ENCODE assay signal across 8 cellular contexts in genomic region chr2:54456526-54457325, GRCh38. TPM values are rescaled to one million over a fixed set of nuclear protein-coding genes. Genes with fewer than 3 reads are reported as not detected.
DNase-seq lines count a peak whose midpoint lies in the region; ATAC-seq, FAIRE-seq and TF ChIP-seq lines count a peak whose summit lies in the region.

No MANE protein-coding gene starts in this region.

- CTCF ChIA-PET in RWPE1 (lab: Yijun Ruan, JAX): no interaction called here

- H3K36me3 ChIP-seq in kidney (ENCODE audit: control insufficient read depth in 1 of 2, insufficient read depth in 2 of 2, low read length in 2 of 2): no peaks in the 10 kb centered on the region

- POLR2A ChIA-PET in RWPE1 (lab: Yijun Ruan, JAX; ENCODE audit: low non-redundant PET): no interaction called here

- no peak for TF ChIP-seq CTCF in RWPE1 (conservative IDR thresholded peaks at IDR 0.05; ENCODE audit: low read depth)
- TF ChIP-seq CTCF in kidney (IDR thresholded peaks at IDR 0.05; ENCODE audit: borderline replicate concordance, extremely low read depth, insufficient read depth): no peak

- H3K9ac ChIP-seq in kidney (ENCODE audit: low read length in 2 of 2): peak overlapping the region in 1 of 2 donors; percentile 72

- DNase-seq in activated CD4-positive, alpha-beta T cell treated with anti-CD3 and anti-CD28 coated beads, Interleukin-2, amount 10 ng/mL, durations not matched to agents 24 days and 14 days: peak; percentile 66
- DNase-seq in activated CD4-positive, alpha-beta T cell treated with anti-CD3 and anti-CD28 coated beads for 4 hours: no peak
- DNase-seq in RWPE1 (ENCODE audit: low spot score) (peak; percentile 27), caudate nucleus (lab: John Stamatoyannopoulos, UW) (peak in 43 of 61 donors; percentile 21 to 83 (median 54)), kidney (peak; percentile 75), NCI-H1048 (lab: John Stamatoyannopoulos, UW) (no peak)

- H3K4me1 ChIP-seq in kidney (ENCODE audit: control insufficient read depth in 1 of 2, insufficient read depth in 1 of 2, low read depth in 1 of 2, low read length in 2 of 2): peaks cover 4 to 17% of the 10 kb centered on the region in 2 donors

- peak; percentile 34 for ATAC-seq in HG03095 (IDR thresholded peaks at IDR 0.05; ENCODE audit: unreplicated experiment)
- ATAC-seq in stimulated activated memory B cell treated with anti-CD40 and anti-IgM and Interleukin-4, amounts not matched to agents 10 μg/mL and 1 μg/mL and 100 μg/mL, for 72 hours: peak; percentile 64

- no peak overlapping the region for H3K27ac Mint-ChIP-seq in activated CD4-positive, alpha-beta T cell treated with anti-CD3 and anti-CD28 coated beads, Interleukin-2, amount 10 ng/mL, durations not matched to agents 24 days and 14 days
- no peak overlapping the region for H3K27ac Mint-ChIP-seq in stimulated activated memory B cell treated with anti-CD40 and anti-IgM and Interleukin-4, amounts not matched to agents 10 μg/mL and 1 μg/mL and 100 μg/mL, for 72 hours

- H3K27me3 Mint-ChIP-seq in activated CD4-positive, alpha-beta T cell treated with anti-CD3 and anti-CD28 coated beads, Interleukin-2, amount 10 ng/mL, durations not matched to agents 24 days and 14 days: peaks cover 67% of the 10 kb centered on the region
- H3K27me3 Mint-ChIP-seq in stimulated activated memory B cell treated with anti-CD40 and anti-IgM and Interleukin-4, amounts not matched to agents 10 μg/mL and 1 μg/mL and 100 μg/mL, for 72 hours: peaks cover 47% of the 10 kb centered on the region

- H3K9me3 ChIP-seq in kidney (ENCODE audit: control insufficient read depth in 1 of 2, low read length in 2 of 2): no peaks in the 10 kb centered on the region

- H3K27ac ChIP-seq in RWPE1 (peak overlapping the region; percentile 92), caudate nucleus (ENCODE audit: low read depth, low read length) (peak overlapping the region; percentile 90), kidney (ENCODE audit: low read depth in 2 of 2, low read length in 2 of 2) (peak overlapping the region; percentile 74 to 77)

- H3K9me3 Mint-ChIP-seq in activated CD4-positive, alpha-beta T cell treated with anti-CD3 and anti-CD28 coated beads, Interleukin-2, amount 10 ng/mL, durations not matched to agents 24 days and 14 days: no peaks in the 10 kb centered on the region
- H3K9me3 Mint-ChIP-seq in stimulated activated memory B cell treated with anti-CD40 and anti-IgM and Interleukin-4, amounts not matched to agents 10 μg/mL and 1 μg/mL and 100 μg/mL, for 72 hours: no peaks in the 10 kb centered on the region

- H3K36me3 Mint-ChIP-seq in activated CD4-positive, alpha-beta T cell treated with anti-CD3 and anti-CD28 coated beads, Interleukin-2, amount 10 ng/mL, durations not matched to agents 24 days and 14 days (ENCODE audit: low read depth): no peaks in the 10 kb centered on the region
- no peaks in the 10 kb centered on the region for H3K36me3 Mint-ChIP-seq in stimulated activated memory B cell treated with anti-CD40 and anti-IgM and Interleukin-4, amounts not matched to agents 10 μg/mL and 1 μg/mL and 100 μg/mL, for 72 hours

- peak overlapping the region; percentile 73 to 77 for H3K4me3 ChIP-seq in kidney (ENCODE audit: low read length in 2 of 2)

- peak overlapping the region; percentile 87 for H3K4me3 Mint-ChIP-seq in activated CD4-positive, alpha-beta T cell treated with anti-CD3 and anti-CD28 coated beads, Interleukin-2, amount 10 ng/mL, durations not matched to agents 24 days and 14 days
- H3K4me3 Mint-ChIP-seq in stimulated activated memory B cell treated with anti-CD40 and anti-IgM and Interleukin-4, amounts not matched to agents 10 μg/mL and 1 μg/mL and 100 μg/mL, for 72 hours: peak overlapping the region; percentile 89

- intact Hi-C loops in activated CD4-positive, alpha-beta T cell treated with anti-CD3 and anti-CD28 coated beads, Interleukin-2, amount 10 ng/mL, durations not matched to agents 24 days and 14 days (cut with micrococcal nuclease): loop anchor here (2.0 kb wide), 1 partner anchor 342 kb away; the partner anchor contains the start of gene ACYP2
- intact Hi-C loops in kidney (cut with DNase I): no loop called here

- peaks cover 10% of the 10 kb centered on the region for H3K4me1 Mint-ChIP-seq in activated CD4-positive, alpha-beta T cell treated with anti-CD3 and anti-CD28 coated beads, Interleukin-2, amount 10 ng/mL, durations not matched to agents 24 days and 14 days
- H3K4me1 Mint-ChIP-seq in stimulated activated memory B cell treated with anti-CD40 and anti-IgM and Interleukin-4, amounts not matched to agents 10 μg/mL and 1 μg/mL and 100 μg/mL, for 72 hours: peaks cover 28% of the 10 kb centered on the region

- FAIRE-seq in kidney (lab: Jason Lieb, UNC): no peak

RNA-seq across cellular contexts. Expression of gene SPTBN1, which starts 0.6 kb away (rescaled TPM):
- total RNA-seq in activated CD4-positive, alpha-beta T cell treated with anti-CD3 and anti-CD28 coated beads, Interleukin-2, amount 10 ng/mL, durations not matched to agents 24 days and 14 days: 52.6 and 53.8 TPM in 2 replicates
- 313 TPM for total RNA-seq in kidney
- polyA plus RNA-seq in kidney (ENCODE audit: insufficient read depth, low read depth, low replicate concordance): 93.2 TPM

Comparison
In these comparisons a context has a peak if more than half of its experiments do, and no peak if none do; other contexts are left out.
1. DNase-seq: peak in activated CD4-positive, alpha-beta T cell treated with anti-CD3 and anti-CD28 coated beads, Interleukin-2, amount 10 ng/mL, durations not matched to agents 24 days and 14 days (single experiment), RWPE1 (single experiment), caudate nucleus (43 of 61) and kidney (single experiment); none in activated CD4-positive, alpha-beta T cell treated with anti-CD3 and anti-CD28 coated beads for 4 hours (0 of 2) and NCI-H1048 (single experiment).
2. Peak in every context shown above with its lines, with median percentiles within 50 percentile points of each other: H3K27ac ChIP-seq.